In the genomic region with DNA sequence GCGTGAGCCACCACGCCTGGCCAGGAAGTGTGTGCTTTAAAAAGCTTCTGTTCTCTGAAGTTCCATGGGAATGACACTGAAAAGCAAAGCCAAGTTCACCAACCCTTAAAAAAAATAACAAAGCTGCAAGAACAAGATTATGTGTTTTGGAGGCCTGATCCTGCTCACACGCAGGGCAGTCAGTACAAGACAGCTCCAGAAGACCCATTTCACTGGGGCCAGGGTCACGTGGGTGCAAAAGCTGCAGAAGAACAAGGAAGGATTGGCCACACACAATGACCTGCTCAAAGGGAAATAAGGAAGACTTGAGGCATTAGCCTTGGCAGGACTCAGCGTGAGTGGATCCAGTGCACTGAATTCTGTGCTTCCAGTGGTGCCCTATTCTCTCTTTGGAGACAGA, we compare ENCODE assay signal across 22 cellular contexts.
A peak's percentile ranks its signal among the peaks of the same experiment; 100 is the strongest.
DNase-seq lines count a peak whose midpoint lies in the region; ATAC-seq, FAIRE-seq and TF ChIP-seq lines count a peak whose summit lies in the region.
"Had no signal": no experiment of that assay in that cellular context is flagged by ENCODE, and none has a peak within 500 bp of the region (broad histone marks: within the 10 kb centered on the region; RNA-seq: fewer than 3 reads in every experiment).

No MANE protein-coding gene starts in this region.

- H3K27ac Mint-ChIP-seq in T-helper 17 cell: peak overlapping the region; percentile 14
- H3K27ac Mint-ChIP-seq in naive thymus-derived CD8-positive, alpha-beta T cell: peak overlapping the region in 5 of 10 donors; percentile 46 to 88 (median 86)
- no peak overlapping the region for H3K27ac Mint-ChIP-seq in activated CD4-positive, alpha-beta memory T cell treated with anti-CD3 and anti-CD28 coated beads, Interleukin-2, amount 10 ng/mL, durations not matched to agents 7 days and 5 days
- H3K27ac Mint-ChIP-seq: GM23338 had no signal

- ATAC-seq in right lobe of liver: no peak
- ATAC-seq in T-helper 17 cell: no peak
- no peak for ATAC-seq in naive thymus-derived CD8-positive, alpha-beta T cell
- ATAC-seq in left ventricle myocardium superior: no peak
- ATAC-seq: GM12878, GM23338 had no signal

- no peaks in the 10 kb centered on the region for H3K36me3 Mint-ChIP-seq in T-helper 17 cell (ENCODE audit: low read depth)
- no peaks in the 10 kb centered on the region for H3K36me3 Mint-ChIP-seq in naive thymus-derived CD8-positive, alpha-beta T cell
- H3K36me3 Mint-ChIP-seq in activated CD4-positive, alpha-beta memory T cell treated with anti-CD3 and anti-CD28 coated beads, Interleukin-2, amount 10 ng/mL, durations not matched to agents 7 days and 5 days (ENCODE audit: low read depth): peaks cover 3% of the 10 kb centered on the region
- H3K36me3 Mint-ChIP-seq: CD8-positive, alpha-beta memory T cell had no signal

- H3K4me1 Mint-ChIP-seq in T-helper 17 cell: peaks cover 37% of the 10 kb centered on the region
- H3K4me1 Mint-ChIP-seq in naive thymus-derived CD8-positive, alpha-beta T cell: peaks cover 31 to 43% (median 36%) of the 10 kb centered on the region in 4 donors
- H3K4me1 Mint-ChIP-seq in activated CD4-positive, alpha-beta memory T cell treated with anti-CD3 and anti-CD28 coated beads, Interleukin-2, amount 10 ng/mL, durations not matched to agents 7 days and 5 days: peaks cover 28% of the 10 kb centered on the region
- H3K4me1 Mint-ChIP-seq: GM23338 had no signal

- H3K9me3 Mint-ChIP-seq in naive thymus-derived CD8-positive, alpha-beta T cell: peaks cover 0 to 2% (median 0%) of the 10 kb centered on the region in 9 donors
- H3K9me3 Mint-ChIP-seq in activated CD4-positive, alpha-beta memory T cell treated with anti-CD3 and anti-CD28 coated beads, Interleukin-2, amount 10 ng/mL, durations not matched to agents 7 days and 5 days: peaks cover 7% of the 10 kb centered on the region
- H3K9me3 Mint-ChIP-seq: CD8-positive, alpha-beta memory T cell had no signal

- no peak overlapping the region for H3K4me3 Mint-ChIP-seq in T-helper 17 cell
- peak overlapping the region in 7 of 10 donors; percentile 8 to 53 (median 34) for H3K4me3 Mint-ChIP-seq in naive thymus-derived CD8-positive, alpha-beta T cell
- no peak overlapping the region for H3K4me3 Mint-ChIP-seq in activated CD4-positive, alpha-beta memory T cell treated with anti-CD3 and anti-CD28 coated beads, Interleukin-2, amount 10 ng/mL, durations not matched to agents 7 days and 5 days
- H3K4me3 Mint-ChIP-seq: GM23338 had no signal

- TF ChIP-seq RAD21 in liver (IDR thresholded peaks at IDR 0.05): peak in 1 of 2 donors; percentile 14

- POLR2A ChIA-PET in naive thymus-derived CD8-positive, alpha-beta T cell (lab: Charles Lee): interaction anchor here (2.4 kb wide), 1 partner anchor 120 kb away, joined by 8 read pairs; no protein-coding TSS in a partner anchor
- POLR2A ChIA-PET in RWPE1 (lab: Yijun Ruan, JAX; ENCODE audit: low non-redundant PET): no interaction called here
- POLR2A ChIA-PET in activated CD4-positive, alpha-beta memory T cell treated with anti-CD3 and anti-CD28 coated beads, Interleukin-2, amount 10 ng/mL, durations not matched to agents 7 days and 5 days (lab: Charles Lee): interaction anchor here (1.2 kb wide), 1 partner anchor 162 kb away, joined by 5 read pairs; no protein-coding TSS in a partner anchor

- TF ChIP-seq POLR2A in right lobe of liver (IDR thresholded peaks at IDR 0.05): no peak

- DNase-seq in right lobe of liver (no peak), T-helper 17 cell (no peak), urothelium cell line (ENCODE audit: low spot score) (no peak), left ventricle myocardium superior (no peak), RWPE1 (ENCODE audit: low spot score) (no peak)
- DNase-seq in naive thymus-derived CD8-positive, alpha-beta T cell: no peak
- no peak for DNase-seq in activated CD4-positive, alpha-beta memory T cell treated with anti-CD3 and anti-CD28 coated beads, Interleukin-2, amount 10 ng/mL, durations not matched to agents 7 days and 5 days
- DNase-seq: ACHN; BE2C; C1 segment of cervical spinal cord; CD8-positive, alpha-beta memory T cell; COR-L47; DMS 273 treated with DMSO at 0.1 percent for 48 hours; DMS53; DND-41; EL; HCEC 1CT had no signal

- H3K4me1 ChIP-seq in liver (ENCODE audit: control insufficient read depth in 4 of 4, insufficient read depth in 4 of 4, low read length in 3 of 4): no peaks in the 10 kb centered on the region
- peaks cover 0 to 1% (median 0%) of the 10 kb centered on the region in 4 donors for H3K4me1 ChIP-seq in right lobe of liver
- H3K4me1 ChIP-seq: BE2C had no signal

- H3K27ac ChIP-seq in liver (ENCODE audit: low read depth in 1 of 2, low read length in 2 of 2) (no peak overlapping the region), right lobe of liver (no peak overlapping the region), RWPE1 (no peak overlapping the region)

- WGBS in liver: 86% methylated on average over 5 of the region's 5 CpGs
- 58% methylated on average over 5 of the region's 5 CpGs for WGBS in right lobe of liver (ENCODE audit: insufficient coverage, low coverage, low lambda C conversion rate, missing lambda C conversion rate)

- H3K36me3 ChIP-seq in liver (ENCODE audit: control insufficient read depth in 4 of 4, insufficient read depth in 3 of 4, low read depth in 1 of 4, low read length in 3 of 4) (no peaks in the 10 kb centered on the region), right lobe of liver (no peaks in the 10 kb centered on the region)
- H3K36me3 ChIP-seq: BE2C had no signal

- H3K4me3 ChIP-seq in liver (ENCODE audit: low read depth in 1 of 3, low read length in 3 of 3) (no peak overlapping the region), right lobe of liver (no peak overlapping the region)
- H3K4me3 ChIP-seq: GM12878, GM23338 had no signal

- H3K27me3 ChIP-seq in liver (ENCODE audit: control insufficient read depth in 4 of 4, insufficient read depth in 4 of 4, low read length in 3 of 4) (no peaks in the 10 kb centered on the region), right lobe of liver (no peaks in the 10 kb centered on the region)
- H3K27me3 ChIP-seq: BE2C had no signal

- no peak for TF ChIP-seq CTCF in liver (IDR thresholded peaks at IDR 0.05; ENCODE audit: low read depth, low read length, missing input control)
- no peak for TF ChIP-seq CTCF in right lobe of liver (IDR thresholded peaks at IDR 0.05)
- no peak for TF ChIP-seq CTCF in RWPE1 (conservative IDR thresholded peaks at IDR 0.05; ENCODE audit: low read depth)

- no peaks in the 10 kb centered on the region for H3K27me3 Mint-ChIP-seq in T-helper 17 cell
- no peaks in the 10 kb centered on the region for H3K27me3 Mint-ChIP-seq in naive thymus-derived CD8-positive, alpha-beta T cell
- H3K27me3 Mint-ChIP-seq in activated CD4-positive, alpha-beta memory T cell treated with anti-CD3 and anti-CD28 coated beads, Interleukin-2, amount 10 ng/mL, durations not matched to agents 7 days and 5 days: no peaks in the 10 kb centered on the region
- H3K27me3 Mint-ChIP-seq: CD8-positive, alpha-beta memory T cell had no signal

- no peak overlapping the region for H3K9ac ChIP-seq in liver (ENCODE audit: low read depth in 1 of 2, low read length in 2 of 2)

- intact Hi-C loops in right lobe of liver (cut with DNase I) (no loop called here), left ventricle myocardium superior (cut with micrococcal nuclease) (no loop called here)

- peak; percentile 81 for FAIRE-seq in urothelium cell line (lab: Jason Lieb, UNC)
- FAIRE-seq: A204.1, GM12878, H54 had no signal

- CTCF ChIA-PET in RWPE1 (lab: Yijun Ruan, JAX): no interaction called here
- CTCF ChIA-PET in activated CD4-positive, alpha-beta memory T cell treated with anti-CD3 and anti-CD28 coated beads, Interleukin-2, amount 10 ng/mL, durations not matched to agents 7 days and 5 days (lab: Charles Lee): no interaction called here

- H3K9me3 ChIP-seq in liver (ENCODE audit: control insufficient read depth in 4 of 4, low read length in 3 of 4) (peaks cover 0 to 9% (median 5%) of the 10 kb centered on the region in 4 donors), right lobe of liver (no peaks in the 10 kb centered on the region), T-helper 17 cell (ENCODE audit: control insufficient read depth, low read length, poor library complexity, severe bottlenecking) (no peaks in the 10 kb centered on the region)
- H3K9me3 ChIP-seq: BE2C had no signal

TF ChIP-seq in liver, 16 proteins besides CTCF, POLR2A, EP300 and RAD21 (continues in another document):
- TF ChIP-seq, protein P1, sequence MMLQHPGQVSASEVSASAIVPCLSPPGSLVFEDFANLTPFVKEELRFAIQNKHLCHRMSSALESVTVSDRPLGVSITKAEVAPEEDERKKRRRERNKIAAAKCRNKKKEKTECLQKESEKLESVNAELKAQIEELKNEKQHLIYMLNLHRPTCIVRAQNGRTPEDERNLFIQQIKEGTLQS (IDR thresholded peaks at IDR 0.05): no peak
- TF ChIP-seq, protein P2, sequence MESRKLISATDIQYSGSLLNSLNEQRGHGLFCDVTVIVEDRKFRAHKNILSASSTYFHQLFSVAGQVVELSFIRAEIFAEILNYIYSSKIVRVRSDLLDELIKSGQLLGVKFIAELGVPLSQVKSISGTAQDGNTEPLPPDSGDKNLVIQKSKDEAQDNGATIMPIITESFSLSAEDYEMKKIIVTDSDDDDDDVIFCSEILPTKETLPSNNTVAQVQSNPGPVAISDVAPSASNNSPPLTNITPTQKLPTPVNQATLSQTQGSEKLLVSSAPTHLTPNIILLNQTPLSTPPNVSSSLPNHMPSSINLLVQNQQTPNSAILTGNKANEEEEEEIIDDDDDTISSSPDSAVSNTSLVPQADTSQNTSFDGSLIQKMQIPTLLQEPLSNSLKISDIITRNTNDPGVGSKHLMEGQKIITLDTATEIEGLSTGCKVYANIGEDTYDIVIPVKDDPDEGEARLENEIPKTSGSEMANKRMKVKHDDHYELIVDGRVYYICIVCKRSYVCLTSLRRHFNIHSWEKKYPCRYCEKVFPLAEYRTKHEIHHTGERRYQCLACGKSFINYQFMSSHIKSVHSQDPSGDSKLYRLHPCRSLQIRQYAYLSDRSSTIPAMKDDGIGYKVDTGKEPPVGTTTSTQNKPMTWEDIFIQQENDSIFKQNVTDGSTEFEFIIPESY (IDR thresholded peaks at IDR 0.05): no peak
- TF ChIP-seq YY1 (IDR thresholded peaks at IDR 0.05) (no peak), TAF1 (conservative IDR thresholded peaks at IDR 0.05) (no peak), RXRA (IDR thresholded peaks at IDR 0.05) (peak in 1 of 2 donors; percentile 19), HNF4G (IDR thresholded peaks at IDR 0.05) (no peak), FOXA1 (IDR thresholded peaks at IDR 0.05) (no peak)

Comparison
In these comparisons a context has a peak if more than half of its experiments do, and no peak if none do; other contexts are left out.
1. H3K4me3 Mint-ChIP-seq: peak in naive thymus-derived CD8-positive, alpha-beta T cell (7 of 10); none in T-helper 17 cell (single experiment) and activated CD4-positive, alpha-beta memory T cell treated with anti-CD3 and anti-CD28 coated beads, Interleukin-2, amount 10 ng/mL, durations not matched to agents 7 days and 5 days (single experiment).